Comparison of ENCODE assay signal across 23 cellular contexts in the genomic region with DNA sequence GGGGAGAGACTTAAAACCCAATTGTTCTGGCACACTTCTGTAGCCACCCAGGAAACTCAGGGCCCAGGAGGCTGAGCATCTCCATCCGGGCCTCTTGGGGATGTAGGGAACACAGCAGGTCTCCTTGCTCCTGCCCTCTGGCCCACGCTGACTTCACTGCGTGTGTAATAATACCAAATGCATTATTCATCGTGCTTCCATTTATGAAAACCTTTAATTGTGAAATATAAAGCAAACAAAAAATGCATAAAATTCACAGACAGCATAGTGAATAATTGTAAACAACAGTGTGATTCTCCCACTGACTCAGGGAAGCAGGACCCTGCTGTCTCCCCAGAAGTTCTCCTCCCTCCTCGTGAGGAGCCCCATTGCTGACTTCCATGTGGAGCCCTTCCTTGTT.
"Had no signal": no experiment of that assay in that cellular context is flagged by ENCODE, and none has a peak within 500 bp of the region (broad histone marks: within the 10 kb centered on the region; RNA-seq: fewer than 3 reads in every experiment).

No MANE protein-coding gene starts in this region.

- FAIRE-seq: endothelial cell of umbilical vein had no signal

- H3K27ac ChIP-seq: cardiac muscle cell, colonic mucosa, psoas muscle, right lobe of liver, suprapubic skin, upper lobe of right lung had no signal

- H3K27me3 ChIP-seq: cardiac muscle cell, colonic mucosa, right lobe of liver, upper lobe of right lung had no signal

- H3K36me3 ChIP-seq: cardiac muscle cell, colonic mucosa, right lobe of liver, suprapubic skin, upper lobe of right lung had no signal

- H3K36me3 Mint-ChIP-seq: activated CD8-positive, alpha-beta memory T cell treated with anti-CD3 and anti-CD28 coated beads, Interleukin-2, amount 10 ng/mL, durations not matched to agents 7 days and 5 days; activated naive CD8-positive, alpha-beta T cell; natural killer cell had no signal

- H3K4me3 ChIP-seq: cardiac muscle cell, colonic mucosa, lung, mucosa of descending colon, psoas muscle, right lobe of liver, suprapubic skin, upper lobe of right lung had no signal

- H3K27me3 Mint-ChIP-seq: activated CD8-positive, alpha-beta memory T cell treated with anti-CD3 and anti-CD28 coated beads, Interleukin-2, amount 10 ng/mL, durations not matched to agents 7 days and 5 days had no signal

- H3K4me1 Mint-ChIP-seq: activated CD8-positive, alpha-beta memory T cell treated with anti-CD3 and anti-CD28 coated beads, Interleukin-2, amount 10 ng/mL, durations not matched to agents 7 days and 5 days; natural killer cell had no signal

- H3K4me1 ChIP-seq: colonic mucosa, psoas muscle, right lobe of liver, suprapubic skin, upper lobe of right lung had no signal

- H3K9me3 ChIP-seq: colonic mucosa, mucosa of descending colon, psoas muscle, right lobe of liver, suprapubic skin, upper lobe of right lung had no signal

- H3K27ac Mint-ChIP-seq: activated CD8-positive, alpha-beta memory T cell treated with anti-CD3 and anti-CD28 coated beads, Interleukin-2, amount 10 ng/mL, durations not matched to agents 7 days and 5 days; activated naive CD8-positive, alpha-beta T cell; activated T-cell treated with anti-CD3 and anti-CD28 coated beads, Interleukin-2, amount 50 U/mL, for 24 hours; natural killer cell had no signal

- ATAC-seq: activated CD8-positive, alpha-beta memory T cell treated with anti-CD3 and anti-CD28 coated beads, Interleukin-2, amount 10 ng/mL, durations not matched to agents 7 days and 5 days; left cardiac atrium; mucosa of descending colon; natural killer cell; psoas muscle; right lobe of liver; stimulated activated naive CD8-positive, alpha-beta T cell treated with anti-CD3 and anti-CD28 coated beads, Interleukin-15, Interleukin-2, amounts not matched to agents 100 U/mL and 50 U/mL, for 24 hours; upper lobe of right lung had no signal

- DNase-seq: activated CD4-positive, alpha-beta T cell treated with anti-CD3 and anti-CD28 coated beads for 1 hour; activated CD4-positive, alpha-beta T cell treated with anti-CD3 and anti-CD28 coated beads, Interleukin-2, amount 50 U/mL, for 48 hours; activated CD8-positive, alpha-beta memory T cell treated with anti-CD3 and anti-CD28 coated beads, Interleukin-2, amount 10 ng/mL, durations not matched to agents 7 days and 5 days; activated gamma-delta T cell; activated T-cell treated with anti-CD3 and anti-CD28 coated beads, Interleukin-2, amount 50 U/mL, for 24 hours; amygdala; colonic mucosa; left cardiac atrium; mucosa of descending colon; natural killer cell; nucleus accumbens; stimulated activated CD4-positive, alpha-beta T cell treated with anti-CD3 and anti-CD28 coated beads, Interleukin-4, amount 100 ng/mL, for 1 hour; stimulated activated CD8-positive, alpha-beta memory T cell treated with anti-CD3 and anti-CD28 coated beads, Interleukin-4, amount 100 ng/mL, for 48 hours; stimulated activated naive CD8-positive, alpha-beta T cell treated with anti-CD3 and anti-CD28 coated beads, Interleukin-15, Interleukin-2, amounts not matched to agents 100 U/mL and 50 U/mL, for 24 hours; T-helper 9 cell; upper lobe of right lung had no signal

- H3K9me3 Mint-ChIP-seq: activated T-cell treated with anti-CD3 and anti-CD28 coated beads, Interleukin-2, amount 50 U/mL, for 24 hours; natural killer cell had no signal

- H3K4me3 Mint-ChIP-seq: activated CD8-positive, alpha-beta memory T cell treated with anti-CD3 and anti-CD28 coated beads, Interleukin-2, amount 10 ng/mL, durations not matched to agents 7 days and 5 days; activated naive CD8-positive, alpha-beta T cell; activated T-cell treated with anti-CD3 and anti-CD28 coated beads, Interleukin-2, amount 50 U/mL, for 24 hours; natural killer cell had no signal
